Comparison of ENCODE assay signal across 28 cellular contexts in genomic region chr18:29313312-29313711, GRCh38.
"Had no signal": no experiment of that assay in that cellular context is flagged by ENCODE, and none has a peak within 500 bp of the region (broad histone marks: within the 10 kb centered on the region; RNA-seq: fewer than 3 reads in every experiment).

No MANE protein-coding gene starts in this region.

- FAIRE-seq: urothelium cell line had no signal

- H3K27ac ChIP-seq: stomach, suprapubic skin, testis, thoracic aorta, thyroid gland, tibial artery, tibial nerve, transverse colon, upper lobe of left lung, upper lobe of right lung, uterus, vagina had no signal

- DNase-seq: stimulated activated CD4-positive, alpha-beta T cell treated with anti-CD3 and anti-CD28 coated beads, Interleukin-2, amount 100 ng/mL, for 48 hours; stimulated activated CD4-positive, alpha-beta T cell treated with anti-CD3 and anti-CD28 coated beads, Interleukin-4, amount 100 ng/mL, for 1 hour; stimulated activated CD4-positive, alpha-beta T cell treated with anti-CD3 and anti-CD28 coated beads, Interleukin-4, amount 100 ng/mL, for 24 hours; stimulated activated CD4-positive, alpha-beta T cell treated with anti-CD3 and anti-CD28 coated beads, Interleukin-4, amount 100 ng/mL, for 4 hours; stimulated activated CD8-positive, alpha-beta memory T cell treated with anti-CD3 and anti-CD28 coated beads, Interleukin-4, amount 100 ng/mL, for 48 hours; stimulated activated naive B cell treated with anti-CD40 and anti-IgM and Interleukin-4, amounts not matched to agents 10 μg/mL and 1 μg/mL and 100 μg/mL, for 72 hours; stimulated activated naive CD4-positive, alpha-beta T cell; stimulated activated naive CD4-positive, alpha-beta T cell treated with Interleukin-2 at 50 U/mL for 16 hours; stimulated activated naive CD8-positive, alpha-beta T cell treated with anti-CD3 and anti-CD28 coated beads, Interleukin-15, amount 100 ng/mL, for 72 hours; stimulated activated naive CD8-positive, alpha-beta T cell treated with anti-CD3 and anti-CD28 coated beads, Interleukin-15, Interleukin-2, amounts not matched to agents 100 U/mL and 50 U/mL, for 24 hours; stomach; substantia nigra; testis; thyroid gland; tibial artery; transverse colon; upper lobe of left lung; upper lobe of right lung; uterus had no signal

- H3K27me3 Mint-ChIP-seq: stimulated activated memory B cell treated with anti-CD40 and anti-IgM and Interleukin-4, amounts not matched to agents 10 μg/mL and 1 μg/mL and 100 μg/mL, for 72 hours; stimulated activated naive B cell treated with anti-CD40 and anti-IgM and Interleukin-4, amounts not matched to agents 10 μg/mL and 1 μg/mL and 100 μg/mL, for 72 hours; stimulated activated naive CD8-positive, alpha-beta T cell treated with anti-CD3 and anti-CD28 coated beads, Interleukin-15, amount 100 ng/mL, for 72 hours; stimulated activated naive CD8-positive, alpha-beta T cell treated with anti-CD3 and anti-CD28 coated beads, Interleukin-15, Interleukin-2, amounts not matched to agents 100 ng/mL and 50 ng/mL, for 24 hours; type B pancreatic cell had no signal

- H3K4me1 Mint-ChIP-seq: stimulated activated effector memory CD8-positive, alpha-beta T cell treated with anti-CD3 and anti-CD28 coated beads, Interleukin-12 subunit alpha, Interleukin-12 subunit beta, amount 100 ng/mL, for 72 hours; stimulated activated memory B cell treated with anti-CD40 and anti-IgM and Interleukin-4, amounts not matched to agents 10 μg/mL and 1 μg/mL and 100 μg/mL, for 72 hours; stimulated activated naive B cell treated with anti-CD40 and anti-IgM and Interleukin-4, amounts not matched to agents 10 μg/mL and 1 μg/mL and 100 μg/mL, for 72 hours; stimulated activated naive CD8-positive, alpha-beta T cell treated with anti-CD3 and anti-CD28 coated beads, Interleukin-15, amount 100 ng/mL, for 72 hours had no signal

- H3K4me3 ChIP-seq: stomach, suprapubic skin, testis, thoracic aorta, thyroid gland, tibial artery, tibial nerve, transverse colon, upper lobe of left lung, upper lobe of right lung, uterus, vagina had no signal

- H3K9me3 Mint-ChIP-seq: stimulated activated memory B cell treated with anti-CD40 and anti-IgM and Interleukin-4, amounts not matched to agents 10 μg/mL and 1 μg/mL and 100 μg/mL, for 72 hours; type B pancreatic cell had no signal

- H3K27ac Mint-ChIP-seq: stimulated activated effector memory CD8-positive, alpha-beta T cell treated with anti-CD3 and anti-CD28 coated beads, Interleukin-12 subunit alpha, Interleukin-12 subunit beta, amount 100 ng/mL, for 72 hours; stimulated activated memory B cell treated with anti-CD40 and anti-IgM and Interleukin-4, amounts not matched to agents 10 μg/mL and 1 μg/mL and 100 μg/mL, for 72 hours; stimulated activated naive B cell treated with anti-CD40 and anti-IgM and Interleukin-4, amounts not matched to agents 10 μg/mL and 1 μg/mL and 100 μg/mL, for 72 hours; stimulated activated naive CD8-positive, alpha-beta T cell treated with anti-CD3 and anti-CD28 coated beads, Interleukin-15, amount 100 ng/mL, for 72 hours; stimulated activated naive CD8-positive, alpha-beta T cell treated with anti-CD3 and anti-CD28 coated beads, Interleukin-15, Interleukin-2, amounts not matched to agents 100 ng/mL and 50 ng/mL, for 24 hours; type B pancreatic cell had no signal

- H3K4me3 Mint-ChIP-seq: stimulated activated effector memory CD8-positive, alpha-beta T cell treated with anti-CD3 and anti-CD28 coated beads, Interleukin-12 subunit alpha, Interleukin-12 subunit beta, amount 100 ng/mL, for 72 hours; stimulated activated memory B cell treated with anti-CD40 and anti-IgM and Interleukin-4, amounts not matched to agents 10 μg/mL and 1 μg/mL and 100 μg/mL, for 72 hours; stimulated activated naive B cell treated with anti-CD40 and anti-IgM and Interleukin-4, amounts not matched to agents 10 μg/mL and 1 μg/mL and 100 μg/mL, for 72 hours; stimulated activated naive CD8-positive, alpha-beta T cell treated with anti-CD3 and anti-CD28 coated beads, Interleukin-15, amount 100 ng/mL, for 72 hours; stimulated activated naive CD8-positive, alpha-beta T cell treated with anti-CD3 and anti-CD28 coated beads, Interleukin-15, Interleukin-2, amounts not matched to agents 100 ng/mL and 50 ng/mL, for 24 hours; type B pancreatic cell had no signal

- H3K27me3 ChIP-seq: stomach, suprapubic skin, testis, thyroid gland, tibial artery, tibial nerve, transverse colon, upper lobe of left lung, upper lobe of right lung, uterus, vagina had no signal

- ATAC-seq: stimulated activated effector memory CD8-positive, alpha-beta T cell treated with anti-CD3 and anti-CD28 coated beads, Interleukin-12 subunit alpha, Interleukin-12 subunit beta, amount 100 ng/mL, for 72 hours; stimulated activated memory B cell treated with anti-CD40 and anti-IgM and Interleukin-4, amounts not matched to agents 10 μg/mL and 1 μg/mL and 100 μg/mL, for 72 hours; stimulated activated naive B cell treated with anti-CD40 and anti-IgM and Interleukin-4, amounts not matched to agents 10 μg/mL and 1 μg/mL and 100 μg/mL, for 72 hours; stimulated activated naive CD8-positive, alpha-beta T cell treated with anti-CD3 and anti-CD28 coated beads, Interleukin-15, amount 100 ng/mL, for 72 hours; stimulated activated naive CD8-positive, alpha-beta T cell treated with anti-CD3 and anti-CD28 coated beads, Interleukin-15, Interleukin-2, amounts not matched to agents 100 U/mL and 50 U/mL, for 24 hours; upper lobe of right lung had no signal

- H3K4me1 ChIP-seq: stomach, suprapubic skin, testis, thyroid gland, tibial artery, tibial nerve, transverse colon, upper lobe of left lung, upper lobe of right lung, uterus, vagina had no signal

- H3K36me3 Mint-ChIP-seq: stimulated activated effector memory CD8-positive, alpha-beta T cell treated with anti-CD3 and anti-CD28 coated beads, Interleukin-12 subunit alpha, Interleukin-12 subunit beta, amount 100 ng/mL, for 72 hours; stimulated activated memory B cell treated with anti-CD40 and anti-IgM and Interleukin-4, amounts not matched to agents 10 μg/mL and 1 μg/mL and 100 μg/mL, for 72 hours; stimulated activated naive B cell treated with anti-CD40 and anti-IgM and Interleukin-4, amounts not matched to agents 10 μg/mL and 1 μg/mL and 100 μg/mL, for 72 hours; type B pancreatic cell had no signal

- H3K36me3 ChIP-seq: stomach, suprapubic skin, thoracic aorta, thyroid gland, tibial artery, tibial nerve, transverse colon, upper lobe of left lung, upper lobe of right lung, uterus, vagina had no signal

- H3K9me3 ChIP-seq: stomach, suprapubic skin, testis, thoracic aorta, thyroid gland, tibial artery, tibial nerve, transverse colon, upper lobe of left lung, upper lobe of right lung, uterus, vagina had no signal
